26 cellular contexts compared by ENCODE assay signal in the genomic region with DNA sequence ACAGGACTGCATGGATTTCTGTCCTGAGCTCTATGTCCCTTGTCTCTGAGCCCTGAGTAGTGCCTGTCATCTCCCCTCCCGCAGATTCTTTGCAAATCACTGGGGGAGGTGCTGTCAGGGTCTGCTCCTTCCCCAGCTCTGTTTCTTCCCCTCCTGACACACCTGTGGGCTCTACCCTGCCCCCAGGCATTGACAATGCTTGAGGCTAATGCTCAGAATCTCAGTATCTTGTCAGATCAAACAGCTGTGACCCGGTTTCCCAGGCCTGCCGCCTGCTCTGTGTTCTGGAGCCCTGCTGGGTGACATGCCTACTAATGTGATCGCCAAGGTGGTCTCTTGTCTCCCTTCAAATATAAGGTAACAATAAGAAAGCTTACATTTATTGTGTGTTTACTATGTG.
"Had no signal": no experiment of that assay in that cellular context is flagged by ENCODE, and none has a peak within 500 bp of the region (broad histone marks: within the 10 kb centered on the region; RNA-seq: fewer than 3 reads in every experiment).

No MANE protein-coding gene starts in this region.

- DNase-seq: activated CD4-positive, alpha-beta memory T cell treated with anti-CD3 and anti-CD28 coated beads, Interleukin-2, amount 10 ng/mL, durations not matched to agents 7 days and 5 days; activated CD4-positive, alpha-beta T cell treated with anti-CD3 and anti-CD28 coated beads for 1 hour; activated CD4-positive, alpha-beta T cell treated with anti-CD3 and anti-CD28 coated beads for 4 hours; activated CD4-positive, alpha-beta T cell treated with anti-CD3 and anti-CD28 coated beads, Interleukin-2, amount 10 ng/mL, durations not matched to agents 7 days and 5 days; activated CD4-positive, alpha-beta T cell treated with anti-CD3 and anti-CD28 coated beads, Interleukin-2, amount 50 U/mL, for 4 hours; activated CD8-positive, alpha-beta memory T cell treated with anti-CD3 and anti-CD28 coated beads, Interleukin-2, amount 50 U/mL, for 48 hours; activated gamma-delta T cell; activated naive CD4-positive, alpha-beta T cell; activated naive CD4-positive, alpha-beta T cell treated with anti-CD3 and anti-CD28 coated beads, Interleukin-2, amount 10 ng/mL, durations not matched to agents 7 days and 5 days; activated naive CD8-positive, alpha-beta T cell treated with anti-CD3 and anti-CD28 coated beads, Interleukin-2, amount 10 ng/mL, durations not matched to agents 7 days and 5 days; activated T-cell treated with anti-CD3 and anti-CD28 coated beads for 4 hours; activated T-cell treated with anti-CD3 and anti-CD28 coated beads, Interleukin-2, amount 50 U/mL, for 24 hours; activated T-cell treated with anti-CD3 and anti-CD28 coated beads, Interleukin-2, amount 50 U/mL, for 72 hours; central memory CD4-positive, alpha-beta T cell; dorsolateral prefrontal cortex; effector memory CD4-positive, alpha-beta T cell; foreskin fibroblast; heart left ventricle; T-helper 1 cell; T-helper 2 cell had no signal

- H3K27ac Mint-ChIP-seq: activated CD4-positive, alpha-beta memory T cell treated with anti-CD3 and anti-CD28 coated beads, Interleukin-2, amount 10 ng/mL, durations not matched to agents 7 days and 5 days; activated CD4-positive, alpha-beta T cell treated with anti-CD3 and anti-CD28 coated beads, Interleukin-2, amount 10 ng/mL, durations not matched to agents 7 days and 5 days; activated naive CD4-positive, alpha-beta T cell treated with anti-CD3 and anti-CD28 coated beads, Interleukin-2, amount 10 ng/mL, durations not matched to agents 7 days and 5 days; activated naive CD4-positive, alpha-beta T cell treated with anti-CD3 and anti-CD28 coated beads, Interleukin-2, amount 50 U/mL, for 72 hours; activated naive CD8-positive, alpha-beta T cell treated with anti-CD3 and anti-CD28 coated beads, Interleukin-2, amount 10 ng/mL, durations not matched to agents 7 days and 5 days; activated T-cell treated with anti-CD3 and anti-CD28 coated beads, Interleukin-2, amount 50 U/mL, for 24 hours; activated T-cell treated with anti-CD3 and anti-CD28 coated beads, Interleukin-2, amount 50 U/mL, for 72 hours; dendritic cell treated with granulocyte-macrophage colony-stimulating factor and Interleukin-4, amounts not matched to agents 40 ng/mL and 50 ng/mL, for 4 days; WTC11 had no signal

- H3K9me3 Mint-ChIP-seq: activated CD4-positive, alpha-beta memory T cell treated with anti-CD3 and anti-CD28 coated beads, Interleukin-2, amount 10 ng/mL, durations not matched to agents 7 days and 5 days; activated CD4-positive, alpha-beta T cell treated with anti-CD3 and anti-CD28 coated beads, Interleukin-2, amount 10 ng/mL, durations not matched to agents 7 days and 5 days; activated naive CD4-positive, alpha-beta T cell treated with anti-CD3 and anti-CD28 coated beads, Interleukin-2, amount 10 ng/mL, durations not matched to agents 7 days and 5 days; activated naive CD4-positive, alpha-beta T cell treated with anti-CD3 and anti-CD28 coated beads, Interleukin-2, amount 50 U/mL, for 72 hours; activated naive CD8-positive, alpha-beta T cell treated with anti-CD3 and anti-CD28 coated beads, Interleukin-2, amount 10 ng/mL, durations not matched to agents 7 days and 5 days; activated T-cell treated with anti-CD3 and anti-CD28 coated beads, Interleukin-2, amount 50 U/mL, for 24 hours; dendritic cell treated with granulocyte-macrophage colony-stimulating factor and Interleukin-4, amounts not matched to agents 40 ng/mL and 50 ng/mL, for 4 days; WTC11 had no signal

- ATAC-seq: activated naive CD4-positive, alpha-beta T cell treated with anti-CD3 and anti-CD28 coated beads, Interleukin-2, amount 50 U/mL, for 72 hours; activated T-cell treated with anti-CD3 and anti-CD28 coated beads, Interleukin-2, amount 50 U/mL, for 72 hours; esophagus mucosa; heart left ventricle had no signal

- H3K36me3 Mint-ChIP-seq: activated naive CD4-positive, alpha-beta T cell treated with anti-CD3 and anti-CD28 coated beads, Interleukin-2, amount 10 ng/mL, durations not matched to agents 7 days and 5 days; activated naive CD4-positive, alpha-beta T cell treated with anti-CD3 and anti-CD28 coated beads, Interleukin-2, amount 50 U/mL, for 72 hours; activated naive CD8-positive, alpha-beta T cell treated with anti-CD3 and anti-CD28 coated beads, Interleukin-2, amount 10 ng/mL, durations not matched to agents 7 days and 5 days; brain; WTC11 had no signal

- H3K4me1 Mint-ChIP-seq: activated CD4-positive, alpha-beta memory T cell treated with anti-CD3 and anti-CD28 coated beads, Interleukin-2, amount 10 ng/mL, durations not matched to agents 7 days and 5 days; activated CD4-positive, alpha-beta T cell treated with anti-CD3 and anti-CD28 coated beads, Interleukin-2, amount 10 ng/mL, durations not matched to agents 7 days and 5 days; activated naive CD4-positive, alpha-beta T cell treated with anti-CD3 and anti-CD28 coated beads, Interleukin-2, amount 10 ng/mL, durations not matched to agents 7 days and 5 days; activated naive CD8-positive, alpha-beta T cell treated with anti-CD3 and anti-CD28 coated beads, Interleukin-2, amount 10 ng/mL, durations not matched to agents 7 days and 5 days had no signal

- H3K4me3 Mint-ChIP-seq: activated CD4-positive, alpha-beta memory T cell treated with anti-CD3 and anti-CD28 coated beads, Interleukin-2, amount 10 ng/mL, durations not matched to agents 7 days and 5 days; activated CD4-positive, alpha-beta T cell treated with anti-CD3 and anti-CD28 coated beads, Interleukin-2, amount 10 ng/mL, durations not matched to agents 7 days and 5 days; activated naive CD4-positive, alpha-beta T cell treated with anti-CD3 and anti-CD28 coated beads, Interleukin-2, amount 10 ng/mL, durations not matched to agents 7 days and 5 days; activated naive CD8-positive, alpha-beta T cell treated with anti-CD3 and anti-CD28 coated beads, Interleukin-2, amount 10 ng/mL, durations not matched to agents 7 days and 5 days; activated T-cell treated with anti-CD3 and anti-CD28 coated beads, Interleukin-2, amount 50 U/mL, for 24 hours; activated T-cell treated with anti-CD3 and anti-CD28 coated beads, Interleukin-2, amount 50 U/mL, for 72 hours; brain; dendritic cell treated with granulocyte-macrophage colony-stimulating factor and Interleukin-4, amounts not matched to agents 40 ng/mL and 50 ng/mL, for 4 days; endodermal cell; WTC11 had no signal

- H3K27me3 Mint-ChIP-seq: activated CD4-positive, alpha-beta memory T cell treated with anti-CD3 and anti-CD28 coated beads, Interleukin-2, amount 10 ng/mL, durations not matched to agents 7 days and 5 days; activated CD4-positive, alpha-beta T cell treated with anti-CD3 and anti-CD28 coated beads, Interleukin-2, amount 10 ng/mL, durations not matched to agents 7 days and 5 days; activated naive CD4-positive, alpha-beta T cell treated with anti-CD3 and anti-CD28 coated beads, Interleukin-2, amount 10 ng/mL, durations not matched to agents 7 days and 5 days; activated naive CD8-positive, alpha-beta T cell treated with anti-CD3 and anti-CD28 coated beads, Interleukin-2, amount 10 ng/mL, durations not matched to agents 7 days and 5 days; brain; dendritic cell treated with granulocyte-macrophage colony-stimulating factor and Interleukin-4, amounts not matched to agents 40 ng/mL and 50 ng/mL, for 4 days had no signal
